Comparison of ENCODE assay signal across 15 cellular contexts in the genomic region with DNA sequence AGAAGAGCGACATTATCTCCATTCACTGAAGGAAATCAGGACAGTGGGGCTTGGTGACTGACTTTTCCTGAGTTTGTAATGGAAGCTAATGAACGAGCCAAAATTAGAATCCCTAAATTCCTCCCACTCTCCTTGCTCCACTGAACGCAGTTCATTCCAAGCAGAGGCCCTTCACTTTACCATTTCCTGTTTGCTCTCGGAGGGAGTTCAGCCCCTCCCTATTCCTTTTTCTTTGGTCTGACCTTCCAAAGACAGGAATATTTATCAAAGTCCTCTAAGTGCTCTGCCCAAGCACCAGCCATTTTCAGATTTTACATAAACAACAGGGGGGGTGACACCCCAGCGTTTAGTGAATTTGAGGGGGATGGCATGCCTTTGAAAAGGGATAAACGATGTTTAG. TPM values are rescaled to one million over a fixed set of nuclear protein-coding genes. Genes with fewer than 3 reads are reported as not detected.
DNase-seq lines count a peak whose midpoint lies in the region; ATAC-seq and TF ChIP-seq lines count a peak whose summit lies in the region.
"Had no signal": no experiment of that assay in that cellular context is flagged by ENCODE, and none has a peak within 500 bp of the region (broad histone marks: within the 10 kb centered on the region; RNA-seq: fewer than 3 reads in every experiment).

No MANE protein-coding gene starts in this region.

- 59% methylated on average over 6 of the region's 6 CpGs for WGBS in liver

- intact Hi-C loops in left cardiac atrium (cut with DNase I) (no loop called here), cardiac septum (cut with DNase I) (no loop called here), upper lobe of right lung (cut with DNase I) (no loop called here)

- H3K9ac ChIP-seq in liver (ENCODE audit: low read depth in 1 of 2, low read length in 2 of 2): no peak overlapping the region

- H3K4me1 ChIP-seq in liver (ENCODE audit: control insufficient read depth in 4 of 4, insufficient read depth in 4 of 4, low read length in 3 of 4) (no peaks in the 10 kb centered on the region), upper lobe of right lung (no peaks in the 10 kb centered on the region)

- H3K27ac ChIP-seq in liver (ENCODE audit: low read depth in 1 of 2, low read length in 2 of 2) (no peak overlapping the region), upper lobe of right lung (no peak overlapping the region)

- no peak for TF ChIP-seq CTCF in choroid plexus epithelial cell (conservative IDR thresholded peaks at IDR 0.05; ENCODE audit: low read depth, low read length)
- no peak for TF ChIP-seq CTCF in liver (IDR thresholded peaks at IDR 0.05; ENCODE audit: low read depth, low read length, missing input control)
- no peak for TF ChIP-seq CTCF in upper lobe of right lung (IDR thresholded peaks at IDR 0.05)
- no peak for TF ChIP-seq CTCF in GM13976 (IDR thresholded peaks at IDR 0.05; ENCODE audit: borderline replicate concordance, control extremely low read depth, extremely low read depth, insufficient read depth, missing control alignments)

- peak; percentile 42 to 57 for ATAC-seq in left cardiac atrium
- ATAC-seq in upper lobe of right lung: peak; percentile 59
- no peak for ATAC-seq in HG02763 (IDR thresholded peaks at IDR 0.05; ENCODE audit: unreplicated experiment)
- ATAC-seq: activated naive CD8-positive, alpha-beta T cell treated with anti-CD3 and anti-CD28 coated beads, Interleukin-2, amount 50 U/mL, for 24 hours; activated T-cell treated with anti-CD3 and anti-CD28 coated beads, Interleukin-2, amount 50 U/mL, for 4 hours had no signal

- no peak for TF ChIP-seq RAD21 in liver (IDR thresholded peaks at IDR 0.05)

- H3K9me3 ChIP-seq in liver (ENCODE audit: control insufficient read depth in 4 of 4, low read length in 3 of 4): no peaks in the 10 kb centered on the region
- H3K9me3 ChIP-seq in upper lobe of right lung: no peaks in the 10 kb centered on the region

- H3K4me3 ChIP-seq in choroid plexus epithelial cell (ENCODE audit: low read depth, low read length) (no peak overlapping the region), liver (ENCODE audit: low read depth in 1 of 3, low read length in 3 of 3) (no peak overlapping the region), upper lobe of right lung (no peak overlapping the region)

- in situ Hi-C loops in GM13976 (cut with MboI; ENCODE audit: low sequenced_read_pairs, unreplicated experiment): no loop called here

- no peaks in the 10 kb centered on the region for H3K36me3 ChIP-seq in liver (ENCODE audit: control insufficient read depth in 4 of 4, insufficient read depth in 3 of 4, low read depth in 1 of 4, low read length in 3 of 4)
- no peaks in the 10 kb centered on the region for H3K36me3 ChIP-seq in upper lobe of right lung

- DNase-seq in left cardiac atrium (no peak), cardiac septum (ENCODE audit: low spot score) (no peak), choroid plexus epithelial cell (ENCODE audit: low read depth) (peak; percentile 23), upper lobe of right lung (no peak), GM13976 (ENCODE audit: low spot score) (no peak), D341Med (ENCODE audit: low spot score) (no peak)
- DNase-seq: activated CD4-positive, alpha-beta T cell treated with anti-CD3 and anti-CD28 coated beads for 4 hours; activated naive CD8-positive, alpha-beta T cell treated with anti-CD3 and anti-CD28 coated beads, Interleukin-2, amount 50 U/mL, for 24 hours; activated T-cell treated with anti-CD3 and anti-CD28 coated beads, Interleukin-2, amount 50 U/mL, for 4 hours; COR-L47; hippocampal formation; NCI-H2081; Right ventricle myocardium superior had no signal

- H3K27me3 ChIP-seq in liver (ENCODE audit: control insufficient read depth in 4 of 4, insufficient read depth in 4 of 4, low read length in 3 of 4) (no peaks in the 10 kb centered on the region), upper lobe of right lung (no peaks in the 10 kb centered on the region)

TF ChIP-seq in liver, 16 proteins besides CTCF, POLR2A, EP300 and RAD21:
- TF ChIP-seq GABPA (IDR thresholded peaks at IDR 0.05 in 1 of 2, conservative IDR thresholded peaks at IDR 0.05 in 1 of 2) (no peak), YY1 (IDR thresholded peaks at IDR 0.05) (peak; percentile 7)

RNA-seq across cellular contexts. Expression of a gene that starts 24.0 kb away (rescaled TPM):
- total RNA-seq in left cardiac atrium (10 to 100 TPM; 37.6 to 46.9 TPM), cardiac septum (34.3 TPM), liver (10 to 100 TPM; 11.2 to 35.6 TPM), upper lobe of right lung (86.7 TPM)
- polyA plus RNA-seq in liver: 1 to 10 TPM; 3.6 to 5.1 TPM
